In genomic region chrX:63747331-63747730, GRCh38 we compare ENCODE assay signal across 18 cellular contexts. TPM values are rescaled to one million over a fixed set of nuclear protein-coding genes. Genes with fewer than 3 reads are reported as not detected.
A peak's percentile ranks its signal among the peaks of the same experiment; 100 is the strongest.
DNase-seq lines count a peak whose midpoint lies in the region; ATAC-seq, FAIRE-seq and TF ChIP-seq lines count a peak whose summit lies in the region.
"Had no signal": no experiment of that assay in that cellular context is flagged by ENCODE, and none has a peak within 500 bp of the region (broad histone marks: within the 10 kb centered on the region; RNA-seq: fewer than 3 reads in every experiment).

No MANE protein-coding gene starts in this region.

- ATAC-seq in lower lobe of right lung (no peak), GM18517 (IDR thresholded peaks at IDR 0.05; ENCODE audit: unreplicated experiment) (no peak), T-cell (replicated peaks in 1 of 4) (no peak)

- H4K20me1 ChIP-seq in GM23248 (ENCODE audit: insufficient read depth): no peaks in the 10 kb centered on the region
- no peaks in the 10 kb centered on the region for H4K20me1 ChIP-seq in keratinocyte (ENCODE audit: control insufficient read depth, extremely low read depth, insufficient read depth, low read length)

- H3K27ac ChIP-seq in GM23248 (peak overlapping the region; percentile 69), keratinocyte (ENCODE audit: control insufficient read depth, insufficient read depth, low read length) (no peak overlapping the region), lower lobe of right lung (no peak overlapping the region)

- dilution Hi-C loops in keratinocyte (cut with MboI; ENCODE audit: extremely low pct_ligation_motif_present, low sequenced_read_pairs): no loop called here

- no peaks in the 10 kb centered on the region for H3K9me3 Mint-ChIP-seq in T-cell
- H3K9me3 Mint-ChIP-seq: CD14-positive monocyte, IgD-negative memory B cell, type B pancreatic cell had no signal

- no peak for FAIRE-seq in keratinocyte (lab: Jason Lieb, UNC)

- H3K36me3 ChIP-seq in GM23248 (ENCODE audit: low read depth) (no peaks in the 10 kb centered on the region), keratinocyte (ENCODE audit: control insufficient read depth in 2 of 2, extremely low read depth in 1 of 2, insufficient read depth in 2 of 2, low read length in 2 of 2) (no peaks in the 10 kb centered on the region), lower lobe of right lung (no peaks in the 10 kb centered on the region)

- H3K4me1 ChIP-seq in GM23248 (ENCODE audit: insufficient read depth) (peaks cover 15% of the 10 kb centered on the region), keratinocyte (ENCODE audit: control insufficient read depth, extremely low read depth, insufficient read depth, low read length) (peaks cover 15% of the 10 kb centered on the region), lower lobe of right lung (peaks cover 9% of the 10 kb centered on the region)

- H3K27me3 ChIP-seq in GM23248 (replicated peaks; ENCODE audit: insufficient read depth) (no peaks in the 10 kb centered on the region), keratinocyte (ENCODE audit: control insufficient read depth, extremely low read depth, insufficient read depth, low read length) (no peaks in the 10 kb centered on the region), lower lobe of right lung (ENCODE audit: low read depth) (no peaks in the 10 kb centered on the region)

- POLR2A ChIA-PET in T-cell (lab: Charles Lee): interaction anchor here in 1 of 2 donors (0.7 kb wide), 1 partner anchor 56 kb away, joined by 3 read pairs; no protein-coding TSS in a partner anchor

- no peak overlapping the region for H3K27ac Mint-ChIP-seq in T-cell
- H3K27ac Mint-ChIP-seq: IgD-negative memory B cell, type B pancreatic cell had no signal

- H3K79me2 ChIP-seq in GM23248 (ENCODE audit: insufficient read depth) (peaks cover 54% of the 10 kb centered on the region), keratinocyte (ENCODE audit: control insufficient read depth, insufficient read depth, low read length) (peaks cover 1% of the 10 kb centered on the region)

- H3F3A ChIP-seq in GM23248 (ENCODE audit: insufficient read depth): 0 out of 2 replicates have a peak, but pooled peaks cover 4% of the 10 kb centered on the region

- intact Hi-C loops in lower lobe of right lung (cut with DNase I): no loop called here

- H3K4me1 Mint-ChIP-seq in T-cell: peaks cover 41 to 73% (median 55%) of the 10 kb centered on the region in 3 donors

- H2AFZ ChIP-seq in GM23248: no peak overlapping the region
- no peak overlapping the region for H2AFZ ChIP-seq in keratinocyte (ENCODE audit: control insufficient read depth, low read length)

- TF ChIP-seq CTCF in keratinocyte (optimal IDR thresholded peaks at IDR 0.05 in 1 of 3, IDR thresholded peaks at IDR 0.05 in 1 of 3, conservative IDR thresholded peaks at IDR 0.05 in 1 of 3; ENCODE audit: extremely low read depth in 1 of 3, insufficient read depth in 2 of 3, low read length in 3 of 3) (no peak), lower lobe of right lung (IDR thresholded peaks at IDR 0.05) (no peak)

- H3K36me3 Mint-ChIP-seq in T-cell: peaks cover 5% of the 10 kb centered on the region
- H3K36me3 Mint-ChIP-seq: CD14-positive monocyte, IgD-negative memory B cell had no signal

- no peak overlapping the region for H3K4me3 Mint-ChIP-seq in T-cell
- H3K4me3 Mint-ChIP-seq: activated naive CD8-positive, alpha-beta T cell; CD14-positive monocyte; IgD-negative memory B cell; type B pancreatic cell had no signal

- peak overlapping the region; percentile 48; the same call in 1 of the 2 replicates for H3K9ac ChIP-seq in GM23248
- H3K9ac ChIP-seq in keratinocyte (ENCODE audit: control insufficient read depth, extremely low read depth, insufficient read depth, low read length): no peak overlapping the region

- CTCF ChIA-PET in T-cell (lab: Charles Lee): no interaction called here

- H3K9me1 ChIP-seq in keratinocyte (ENCODE audit: control insufficient read depth, extremely low read depth, insufficient read depth, low read length): no peaks in the 10 kb centered on the region

- H3K9me2 ChIP-seq in GM23248 (ENCODE audit: insufficient read depth): no peaks in the 10 kb centered on the region

- peak overlapping the region; percentile 68 for H3K4me2 ChIP-seq in GM23248 (ENCODE audit: unreplicated experiment)
- no peak overlapping the region for H3K4me2 ChIP-seq in keratinocyte (ENCODE audit: control insufficient read depth, extremely low read depth, insufficient read depth, low read depth, low read length)

- WGBS in GM23248 (ENCODE audit: low coverage in 1 of 2, low lambda C conversion rate in 2 of 2, missing lambda C conversion rate in 2 of 2), 2 experiments: 49 to 50% methylated on average over 2 of the region's 2 CpGs

- DNase-seq in ACHN (peak; percentile 12), GM23248 (peak; percentile 83), dermis microvascular lymphatic vessel endothelial cell (ENCODE audit: low read depth in 2 of 2) (peak; percentile 69 to 87), keratinocyte (ENCODE audit: low read depth, low spot score) (peak; percentile 2), lower lobe of right lung (no peak), T-cell (no peak)
- DNase-seq in activated CD4-positive, alpha-beta T cell treated with anti-CD3 and anti-CD28 coated beads for 1 hour: no peak
- DNase-seq: H7; mesendoderm; NCI-H1694 treated with DMSO at 0.1 percent for 48 hours; NK-92 treated with Interleukin-12 subunit alpha and Interleukin-12 subunit beta, amount 100 ng/mL, for 24 hours; retina; SW 1271 had no signal

- H3K27me3 Mint-ChIP-seq in T-cell: peaks cover 0 to 8% of the 10 kb centered on the region in 2 donors
- H3K27me3 Mint-ChIP-seq: activated naive CD8-positive, alpha-beta T cell; IgD-negative memory B cell; type B pancreatic cell had no signal

- H3K4me3 ChIP-seq in GM23248 (no peak overlapping the region), keratinocyte (ENCODE audit: control insufficient read depth in 2 of 3, extremely low read depth in 1 of 3, insufficient read depth in 2 of 3, low read depth in 1 of 3, low read length in 3 of 3) (no peak overlapping the region), lower lobe of right lung (no peak overlapping the region)

- H3K9me3 ChIP-seq in GM23248 (ENCODE audit: low read depth) (no peaks in the 10 kb centered on the region), keratinocyte (ENCODE audit: control insufficient read depth, low read depth, low read length) (no peaks in the 10 kb centered on the region), lower lobe of right lung (no peaks in the 10 kb centered on the region)

- in situ Hi-C loops in ACHN (cut with HindIII; ENCODE audit: low pct_ligation_motif_present, low pct_unique_long_range_greater_than_20kb, low sequenced_read_pairs): no loop called here
- in situ Hi-C loops in GM23248 (cut with MboI): no loop called here

RNA-seq across cellular contexts. Expression of gene ARHGEF9, which starts 37.7 kb away (rescaled TPM):
- 13.5 and 14.8 TPM in 2 replicates for total RNA-seq in GM23248 (2014; rRNA removed; shearing (Covaris generic))
- polyA plus RNA-seq in GM23248 (2016; fragmentation: Nextera tagmentation; extraction: Ambion mirVana): 10.9 and 11.1 TPM in 2 replicates
- total RNA-seq in dermis microvascular lymphatic vessel endothelial cell: 6.4 and 10.0 TPM in 2 replicates
- polyA plus RNA-seq in keratinocyte: 13.8 to 21.2 TPM (median 16.0 TPM) in 3 replicates
- 20.0 TPM for polyA plus RNA-seq in keratinocyte (2011; ENCODE audit: low read depth)
- 13.2 and 13.7 TPM in 2 replicates for polyA plus RNA-seq in keratinocyte (2011; cell fraction: cytosol; rRNA removed)
- 43.0 and 45.8 TPM in 2 replicates for polyA plus RNA-seq in keratinocyte (2011; cell fraction: nucleus; rRNA removed)
- polyA plus RNA-seq in keratinocyte (2012; ENCODE audit: low replicate concordance): 12.0 and 13.1 TPM in 2 replicates
- 18.2 to 29.6 TPM (median 24.9 TPM) in 3 replicates for polyA minus RNA-seq in keratinocyte
- 15.9 TPM for polyA minus RNA-seq in keratinocyte (2011; cell fraction: cytosol; rRNA and poly(A)+ RNA removed)
- polyA minus RNA-seq in keratinocyte (2011; cell fraction: nucleus; rRNA and poly(A)+ RNA removed): 14.7 and 29.5 TPM in 2 replicates
- 20.8 TPM for total RNA-seq in lower lobe of right lung
- 10 to 100 TPM; 23.7 to 27.4 (median 27.2) TPM for total RNA-seq in T-cell

Comparison
In these comparisons a context has a peak if more than half of its experiments do, and no peak if none do; other contexts are left out.
1. DNase-seq: peak in ACHN (single experiment), GM23248 (single experiment), dermis microvascular lymphatic vessel endothelial cell (2 of 2) and keratinocyte (single experiment); none in activated CD4-positive, alpha-beta T cell treated with anti-CD3 and anti-CD28 coated beads for 1 hour (single experiment), lower lobe of right lung (single experiment) and T-cell (0 of 34).